In genomic region chr7:102460467-102460866, GRCh38 we compare ENCODE assay signal across 1 cellular context.
TF ChIP-seq lines count a peak whose summit lies in the region.

No MANE protein-coding gene starts in this region.

TF ChIP-seq in K562, 482 proteins besides CTCF, POLR2A, EP300 and RAD21:
- TF ChIP-seq FUS (optimal IDR thresholded peaks at IDR 0.05; ENCODE audit: low read depth, low read length) (no peak), NFRKB (IDR thresholded peaks at IDR 0.05; ENCODE audit: low read depth) (no peak), SMAD3 (CRISPR knock-in tag; conservative IDR thresholded peaks at IDR 0.05) (no peak), ZNF184 (CRISPR knock-in tag; IDR thresholded peaks at IDR 0.05) (no peak), LARP7 (IDR thresholded peaks at IDR 0.05) (no peak), SMAD4 (CRISPR knock-in tag; conservative IDR thresholded peaks at IDR 0.05) (no peak), U2AF2 (optimal IDR thresholded peaks at IDR 0.05; ENCODE audit: low read depth, low read length) (no peak), TFE3 (CRISPR knock-in tag; IDR thresholded peaks at IDR 0.05) (no peak), ZNF764 (CRISPR knock-in tag; IDR thresholded peaks at IDR 0.05; ENCODE audit: low read depth) (no peak), CLOCK (CRISPR knock-in tag; IDR thresholded peaks at IDR 0.05; ENCODE audit: borderline replicate concordance) (no peak), CBX5 (IDR thresholded peaks at IDR 0.05; ENCODE audit: borderline replicate concordance, low read depth) (no peak), CREM (IDR thresholded peaks at IDR 0.05; ENCODE audit: low read depth) (no peak), ZNF224 (CRISPR knock-in tag; IDR thresholded peaks at IDR 0.05) (no peak), ATF4 (CRISPR knock-in tag; IDR thresholded peaks at IDR 0.05) (no peak), PURB (CRISPR knock-in tag; IDR thresholded peaks at IDR 0.05; ENCODE audit: low read depth) (no peak), CBX3 (IDR thresholded peaks at IDR 0.05; ENCODE audit: borderline replicate concordance in 1 of 2, low read length in 2 of 2) (no peak), ETS1 (conservative IDR thresholded peaks at IDR 0.05; ENCODE audit: control insufficient read depth, low read depth, low read length) (no peak), DPF2 (IDR thresholded peaks at IDR 0.05) (no peak)
